Comparison of ENCODE assay signal across 1 cellular context in the genomic region with DNA sequence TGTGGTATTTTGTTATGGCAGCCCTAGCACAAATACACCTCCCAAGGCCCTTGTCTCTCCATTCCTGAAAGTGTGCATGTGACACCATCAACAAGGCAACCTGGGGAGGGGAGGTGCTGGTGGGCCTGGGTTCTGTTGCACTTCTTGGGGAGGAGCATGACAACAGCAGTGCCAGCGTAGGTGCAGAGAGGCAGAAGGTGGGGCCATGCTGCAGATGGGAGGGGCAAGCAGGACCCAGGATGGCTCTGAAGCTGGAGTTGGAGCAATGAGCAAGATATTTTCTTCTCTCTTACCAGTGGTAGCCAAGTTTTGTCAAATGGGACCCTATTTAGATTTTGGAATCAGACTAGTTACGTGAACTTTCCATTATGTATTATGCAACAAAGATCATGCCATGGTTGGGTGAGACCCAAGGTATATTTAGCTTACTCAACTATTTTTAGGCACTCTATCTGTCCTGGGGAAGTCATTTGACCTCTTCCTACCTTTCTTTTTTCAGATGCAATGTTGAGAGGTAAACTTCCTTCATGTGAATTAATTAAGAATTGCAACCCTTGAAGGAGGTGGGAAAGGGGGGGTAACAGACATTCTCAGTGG.
TF ChIP-seq lines count a peak whose summit lies in the region.

No MANE protein-coding gene starts in this region.

TF ChIP-seq in K562, 482 proteins besides CTCF, POLR2A, EP300 and RAD21:
- TF ChIP-seq ZNF316 (IDR thresholded peaks at IDR 0.05) (peak; percentile 70), MEF2D (tag; conservative IDR thresholded peaks at IDR 0.05; ENCODE audit: low read depth) (peak; percentile 56), C11orf30 (IDR thresholded peaks at IDR 0.05; ENCODE audit: low read depth) (peak; percentile 55)
- TF ChIP-seq, protein P1, sequence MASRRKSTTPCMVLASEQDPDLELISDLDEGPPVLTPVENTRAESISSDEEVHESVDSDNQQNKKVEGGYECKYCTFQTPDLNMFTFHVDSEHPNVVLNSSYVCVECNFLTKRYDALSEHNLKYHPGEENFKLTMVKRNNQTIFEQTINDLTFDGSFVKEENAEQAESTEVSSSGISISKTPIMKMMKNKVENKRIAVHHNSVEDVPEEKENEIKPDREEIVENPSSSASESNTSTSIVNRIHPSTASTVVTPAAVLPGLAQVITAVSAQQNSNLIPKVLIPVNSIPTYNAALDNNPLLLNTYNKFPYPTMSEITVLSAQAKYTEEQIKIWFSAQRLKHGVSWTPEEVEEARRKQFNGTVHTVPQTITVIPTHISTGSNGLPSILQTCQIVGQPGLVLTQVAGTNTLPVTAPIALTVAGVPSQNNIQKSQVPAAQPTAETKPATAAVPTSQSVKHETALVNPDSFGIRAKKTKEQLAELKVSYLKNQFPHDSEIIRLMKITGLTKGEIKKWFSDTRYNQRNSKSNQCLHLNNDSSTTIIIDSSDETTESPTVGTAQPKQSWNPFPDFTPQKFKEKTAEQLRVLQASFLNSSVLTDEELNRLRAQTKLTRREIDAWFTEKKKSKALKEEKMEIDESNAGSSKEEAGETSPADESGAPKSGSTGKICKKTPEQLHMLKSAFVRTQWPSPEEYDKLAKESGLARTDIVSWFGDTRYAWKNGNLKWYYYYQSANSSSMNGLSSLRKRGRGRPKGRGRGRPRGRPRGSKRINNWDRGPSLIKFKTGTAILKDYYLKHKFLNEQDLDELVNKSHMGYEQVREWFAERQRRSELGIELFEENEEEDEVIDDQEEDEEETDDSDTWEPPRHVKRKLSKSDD (conservative IDR thresholded peaks at IDR 0.05; ENCODE audit: low read length): no peak
